In genomic region chr1:197146108-197147095, GRCh38 we compare ENCODE assay signal across 8 cellular contexts. TPM values are rescaled to one million over a fixed set of nuclear protein-coding genes. Genes with fewer than 3 reads are reported as not detected.
A peak's percentile ranks its signal among the peaks of the same experiment; 100 is the strongest.
DNase-seq lines count a peak whose midpoint lies in the region; ATAC-seq and TF ChIP-seq lines count a peak whose summit lies in the region.

Gene ASPM (minus strand): TSS chr1:197146669. CDS start chr1:197146437, 232 bp downstream.

- no peak for TF ChIP-seq EP300 in gastroesophageal sphincter (IDR thresholded peaks at IDR 0.05)

- H3K4me1 ChIP-seq in gastroesophageal sphincter (peaks cover 0 to 18% (median 4%) of the 10 kb centered on the region in 3 donors), neutrophil (ENCODE audit: control insufficient read depth in 1 of 2, insufficient read depth in 1 of 2, low read depth in 1 of 2, low read length in 1 of 2) (peaks cover 24 to 30% of the 10 kb centered on the region in 2 experiments)

- 0 to 1% methylated on average over 14 to 19 of the region's 67 CpGs for WGBS in gastroesophageal sphincter (ENCODE audit: low coverage in 1 of 2), 2 donors

- ATAC-seq in HG02571 (IDR thresholded peaks at IDR 0.05; ENCODE audit: unreplicated experiment) = peak; percentile 98
- ATAC-seq in gastroesophageal sphincter = peak; percentile 100

- H3K4me3 ChIP-seq in GM06990 (replicated peaks; ENCODE audit: low read depth, low read length) = peak within 1 kb of the TSS; percentile 85
- H3K4me3 ChIP-seq in NB4 (ENCODE audit: low read depth, low read length) = peak within 1 kb of the TSS; percentile 89
- peak within 1 kb of the TSS; percentile 33 to 65 for H3K4me3 ChIP-seq in gastroesophageal sphincter
- peak within 1 kb of the TSS; percentile 67 to 81 for H3K4me3 ChIP-seq in neutrophil (ENCODE audit: low read depth in 1 of 2, low read length in 1 of 2)

- no peaks in the 10 kb centered on the region for H3K36me3 ChIP-seq in GM06990 (ENCODE audit: control insufficient read depth, insufficient read depth, low read length)
- H3K36me3 ChIP-seq in gastroesophageal sphincter = no peaks in the 10 kb centered on the region
- H3K36me3 ChIP-seq in neutrophil = no peaks in the 10 kb centered on the region

- H3K27ac ChIP-seq in gastroesophageal sphincter (peak within 1 kb of the TSS in 2 of 4 donors; percentile 43 to 48), neutrophil (peak within 1 kb of the TSS; percentile 61), substantia nigra (ENCODE audit: low read depth, low read length, poor library complexity, severe bottlenecking) (no peak within 1 kb of the TSS)

- TF ChIP-seq CTCF in GM06990 (IDR thresholded peaks at IDR 0.05; ENCODE audit: insufficient read depth, low read length, poor library complexity, severe bottlenecking) (no peak), NB4 (IDR thresholded peaks at IDR 0.05; ENCODE audit: low read depth, low read length) (no peak), gastroesophageal sphincter (IDR thresholded peaks at IDR 0.05) (no peak), neutrophil (IDR thresholded peaks at IDR 0.05) (peak; percentile 21)

- H3K9me3 ChIP-seq in gastroesophageal sphincter = no peaks in the 10 kb centered on the region
- H3K9me3 ChIP-seq in neutrophil = no peaks in the 10 kb centered on the region

- H3K27me3 ChIP-seq in GM06990 (replicated peaks; ENCODE audit: control insufficient read depth, insufficient read depth, low read length) (no peaks in the 10 kb centered on the region), gastroesophageal sphincter (peaks cover 34% of the 10 kb centered on the region), neutrophil (no peaks in the 10 kb centered on the region)

- TF ChIP-seq POLR2A in NB4 (IDR thresholded peaks at IDR 0.05; ENCODE audit: extremely low read depth, insufficient read length) (peak; percentile 50), gastroesophageal sphincter (IDR thresholded peaks at IDR 0.05) (no peak)

- DNase-seq in GM06990 (ENCODE audit: extremely low read depth, insufficient read length) = peak; percentile 92
- peak; percentile 96 for DNase-seq in NB4 (ENCODE audit: low read depth)
- DNase-seq in SK-N-DZ (ENCODE audit: low spot score) = peak; percentile 93
- DNase-seq in activated naive CD4-positive, alpha-beta T cell treated with Interleukin-2 at 50 U/mL for 16 hours = peak; percentile 97
- peak; percentile 11 to 93 (median 83) for DNase-seq in substantia nigra (lab: John Stamatoyannopoulos, UW)

RNA-seq across cellular contexts. Expression of gene ASPM, which starts in this region (rescaled TPM):
- polyA plus RNA-seq in SK-N-DZ (2014; cell fraction: cytosol; rRNA removed) = 30.4 and 36.7 TPM in 2 replicates
- polyA plus RNA-seq in SK-N-DZ (2014; cell fraction: nucleus; rRNA removed) = 89.6 and 113 TPM in 2 replicates
- under 1 TPM; 0.27 to 0.96 (median 0.29) TPM for total RNA-seq in gastroesophageal sphincter

Comparison
In these comparisons a context has a peak if more than half of its experiments do, and no peak if none do; other contexts are left out.
1. Peak in ATAC-seq and H3K4me3 ChIP-seq in gastroesophageal sphincter; RNA of the gene not detected or under 1 TPM.